Comparison of ENCODE assay signal across 1 cellular context in genomic region chr22:45863981-45864751, GRCh38.
A peak's percentile ranks its signal among the peaks of the same experiment; 100 is the strongest.
TF ChIP-seq lines count a peak whose summit lies in the region.

No MANE protein-coding gene starts in this region.

TF ChIP-seq in HEK293, 187 proteins besides CTCF, POLR2A, EP300 and RAD21 (continued from another document and continues in another):
- TF ChIP-seq, protein P1, sequence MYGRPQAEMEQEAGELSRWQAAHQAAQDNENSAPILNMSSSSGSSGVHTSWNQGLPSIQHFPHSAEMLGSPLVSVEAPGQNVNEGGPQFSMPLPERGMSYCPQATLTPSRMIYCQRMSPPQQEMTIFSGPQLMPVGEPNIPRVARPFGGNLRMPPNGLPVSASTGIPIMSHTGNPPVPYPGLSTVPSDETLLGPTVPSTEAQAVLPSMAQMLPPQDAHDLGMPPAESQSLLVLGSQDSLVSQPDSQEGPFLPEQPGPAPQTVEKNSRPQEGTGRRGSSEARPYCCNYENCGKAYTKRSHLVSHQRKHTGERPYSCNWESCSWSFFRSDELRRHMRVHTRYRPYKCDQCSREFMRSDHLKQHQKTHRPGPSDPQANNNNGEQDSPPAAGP (tag by site-specific recombination; IDR thresholded peaks at IDR 0.05) = no peak
- TF ChIP-seq ZNF561 (tag by site-specific recombination; IDR thresholded peaks at IDR 0.05; ENCODE audit: borderline replicate concordance) (no peak), MYNN (tag by site-specific recombination; IDR thresholded peaks at IDR 0.05; ENCODE audit: borderline replicate concordance) (peak; percentile 95), EGR2 (tag by site-specific recombination; IDR thresholded peaks at IDR 0.05; ENCODE audit: low read depth) (peak; percentile 48; the same call in 1 of the 2 replicates), ZNF211 (tag by site-specific recombination; IDR thresholded peaks at IDR 0.05; ENCODE audit: low read depth) (no peak), ZNF624 (tag by site-specific recombination; IDR thresholded peaks at IDR 0.05) (no peak), ZFHX2 (tag by site-specific recombination; conservative IDR thresholded peaks at IDR 0.05) (0 out of 2 replicates have a peak, but pooled peaks have one; percentile 47), ZNF280C (tag by site-specific recombination; IDR thresholded peaks at IDR 0.05) (no peak), SP2 (tag by site-specific recombination; IDR thresholded peaks at IDR 0.05) (0 out of 2 replicates have a peak, but pooled peaks have one; percentile 8), ZNF596 (tag by site-specific recombination; IDR thresholded peaks at IDR 0.05) (no peak), HOXC10 (CRISPR knock-in tag; IDR thresholded peaks at IDR 0.05) (no peak), KLF7 (tag by site-specific recombination; IDR thresholded peaks at IDR 0.05; ENCODE audit: borderline replicate concordance) (no peak), ZNF121 (tag by site-specific recombination; IDR thresholded peaks at IDR 0.05) (no peak), ZIC2 (tag by site-specific recombination; IDR thresholded peaks at IDR 0.05) (0 out of 2 replicates have a peak, but pooled peaks have one; percentile 17), ZNF544 (tag by site-specific recombination; IDR thresholded peaks at IDR 0.05) (no peak), ZNF24 (tag by site-specific recombination; IDR thresholded peaks at IDR 0.05) (no peak), ZNF558 (tag by site-specific recombination; IDR thresholded peaks at IDR 0.05) (no peak), ZEB2 (tag by site-specific recombination; IDR thresholded peaks at IDR 0.05) (no peak), ZNF600 (tag by site-specific recombination; IDR thresholded peaks at IDR 0.05) (no peak), TSHZ1 (tag by site-specific recombination; IDR thresholded peaks at IDR 0.05; ENCODE audit: borderline replicate concordance) (no peak), ZNF580 (tag by site-specific recombination; IDR thresholded peaks at IDR 0.05) (no peak), ZNF426 (tag by site-specific recombination; IDR thresholded peaks at IDR 0.05) (no peak), KLF8 (tag by site-specific recombination; IDR thresholded peaks at IDR 0.05) (no peak), ZNF10 (tag by site-specific recombination; IDR thresholded peaks at IDR 0.05) (0 out of 2 replicates have a peak, but pooled peaks have one; percentile 16), ZNF571 (tag by site-specific recombination; IDR thresholded peaks at IDR 0.05) (no peak), TRIM28 (IDR thresholded peaks at IDR 0.05; ENCODE audit: borderline replicate concordance, low read length) (no peak), ZSCAN16 (tag by site-specific recombination; IDR thresholded peaks at IDR 0.05) (no peak), ZNF133 (tag by site-specific recombination; IDR thresholded peaks at IDR 0.05) (no peak), ZNF416 (tag by site-specific recombination; IDR thresholded peaks at IDR 0.05) (no peak), ZNF239 (tag by site-specific recombination; IDR thresholded peaks at IDR 0.05) (no peak), ZNF266 (tag by site-specific recombination; IDR thresholded peaks at IDR 0.05; ENCODE audit: low read depth) (no peak), ZNF747 (tag by site-specific recombination; IDR thresholded peaks at IDR 0.05) (no peak), ZNF514 (tag by site-specific recombination; IDR thresholded peaks at IDR 0.05) (no peak), ZNF214 (tag by site-specific recombination; IDR thresholded peaks at IDR 0.05; ENCODE audit: borderline replicate concordance) (no peak), ZBTB8A (tag by site-specific recombination; IDR thresholded peaks at IDR 0.05) (0 out of 2 replicates have a peak, but pooled peaks have one; percentile 15), ZNF350 (tag by site-specific recombination; IDR thresholded peaks at IDR 0.05) (no peak), ZNF837 (tag by site-specific recombination; IDR thresholded peaks at IDR 0.05) (no peak), MZF1 (tag by site-specific recombination; IDR thresholded peaks at IDR 0.05; ENCODE audit: borderline replicate concordance) (no peak), ZNF488 (tag by site-specific recombination; IDR thresholded peaks at IDR 0.05) (no peak), ZNF677 (tag by site-specific recombination; IDR thresholded peaks at IDR 0.05) (no peak), RBAK (tag by site-specific recombination; IDR thresholded peaks at IDR 0.05) (no peak), ZNF19 (tag by site-specific recombination; IDR thresholded peaks at IDR 0.05; ENCODE audit: low read depth) (no peak), ZFP37 (tag by site-specific recombination; IDR thresholded peaks at IDR 0.05) (no peak), ZNF391 (tag by site-specific recombination; IDR thresholded peaks at IDR 0.05; ENCODE audit: borderline replicate concordance, low read depth) (no peak), ZNF768 (tag by site-specific recombination; IDR thresholded peaks at IDR 0.05) (no peak), IKZF3 (tag by site-specific recombination; IDR thresholded peaks at IDR 0.05) (no peak), ZNF433 (tag by site-specific recombination; IDR thresholded peaks at IDR 0.05; ENCODE audit: low read depth) (no peak), ZNF341 (tag by site-specific recombination; IDR thresholded peaks at IDR 0.05; ENCODE audit: low read depth) (no peak), KLF1 (tag by site-specific recombination; IDR thresholded peaks at IDR 0.05) (no peak), BCL11A (tag by site-specific recombination; IDR thresholded peaks at IDR 0.05; ENCODE audit: low read depth) (no peak), GFI1B (tag by site-specific recombination; IDR thresholded peaks at IDR 0.05) (no peak), ZNF660 (tag by site-specific recombination; IDR thresholded peaks at IDR 0.05) (no peak), BCL11B (tag by site-specific recombination; IDR thresholded peaks at IDR 0.05; ENCODE audit: low read depth) (no peak), ZNF48 (tag by site-specific recombination; IDR thresholded peaks at IDR 0.05) (no peak), ZNF362 (tag by site-specific recombination; IDR thresholded peaks at IDR 0.05) (no peak), GLI2 (tag by site-specific recombination; IDR thresholded peaks at IDR 0.05; ENCODE audit: borderline replicate concordance, low read depth) (no peak), ZNF843 (tag by site-specific recombination; IDR thresholded peaks at IDR 0.05) (no peak)
- TF ChIP-seq, protein P2, sequence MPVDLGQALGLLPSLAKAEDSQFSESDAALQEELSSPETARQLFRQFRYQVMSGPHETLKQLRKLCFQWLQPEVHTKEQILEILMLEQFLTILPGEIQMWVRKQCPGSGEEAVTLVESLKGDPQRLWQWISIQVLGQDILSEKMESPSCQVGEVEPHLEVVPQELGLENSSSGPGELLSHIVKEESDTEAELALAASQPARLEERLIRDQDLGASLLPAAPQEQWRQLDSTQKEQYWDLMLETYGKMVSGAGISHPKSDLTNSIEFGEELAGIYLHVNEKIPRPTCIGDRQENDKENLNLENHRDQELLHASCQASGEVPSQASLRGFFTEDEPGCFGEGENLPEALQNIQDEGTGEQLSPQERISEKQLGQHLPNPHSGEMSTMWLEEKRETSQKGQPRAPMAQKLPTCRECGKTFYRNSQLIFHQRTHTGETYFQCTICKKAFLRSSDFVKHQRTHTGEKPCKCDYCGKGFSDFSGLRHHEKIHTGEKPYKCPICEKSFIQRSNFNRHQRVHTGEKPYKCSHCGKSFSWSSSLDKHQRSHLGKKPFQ (tag by site-specific recombination; IDR thresholded peaks at IDR 0.05) = no peak
- TF ChIP-seq, protein P3, sequence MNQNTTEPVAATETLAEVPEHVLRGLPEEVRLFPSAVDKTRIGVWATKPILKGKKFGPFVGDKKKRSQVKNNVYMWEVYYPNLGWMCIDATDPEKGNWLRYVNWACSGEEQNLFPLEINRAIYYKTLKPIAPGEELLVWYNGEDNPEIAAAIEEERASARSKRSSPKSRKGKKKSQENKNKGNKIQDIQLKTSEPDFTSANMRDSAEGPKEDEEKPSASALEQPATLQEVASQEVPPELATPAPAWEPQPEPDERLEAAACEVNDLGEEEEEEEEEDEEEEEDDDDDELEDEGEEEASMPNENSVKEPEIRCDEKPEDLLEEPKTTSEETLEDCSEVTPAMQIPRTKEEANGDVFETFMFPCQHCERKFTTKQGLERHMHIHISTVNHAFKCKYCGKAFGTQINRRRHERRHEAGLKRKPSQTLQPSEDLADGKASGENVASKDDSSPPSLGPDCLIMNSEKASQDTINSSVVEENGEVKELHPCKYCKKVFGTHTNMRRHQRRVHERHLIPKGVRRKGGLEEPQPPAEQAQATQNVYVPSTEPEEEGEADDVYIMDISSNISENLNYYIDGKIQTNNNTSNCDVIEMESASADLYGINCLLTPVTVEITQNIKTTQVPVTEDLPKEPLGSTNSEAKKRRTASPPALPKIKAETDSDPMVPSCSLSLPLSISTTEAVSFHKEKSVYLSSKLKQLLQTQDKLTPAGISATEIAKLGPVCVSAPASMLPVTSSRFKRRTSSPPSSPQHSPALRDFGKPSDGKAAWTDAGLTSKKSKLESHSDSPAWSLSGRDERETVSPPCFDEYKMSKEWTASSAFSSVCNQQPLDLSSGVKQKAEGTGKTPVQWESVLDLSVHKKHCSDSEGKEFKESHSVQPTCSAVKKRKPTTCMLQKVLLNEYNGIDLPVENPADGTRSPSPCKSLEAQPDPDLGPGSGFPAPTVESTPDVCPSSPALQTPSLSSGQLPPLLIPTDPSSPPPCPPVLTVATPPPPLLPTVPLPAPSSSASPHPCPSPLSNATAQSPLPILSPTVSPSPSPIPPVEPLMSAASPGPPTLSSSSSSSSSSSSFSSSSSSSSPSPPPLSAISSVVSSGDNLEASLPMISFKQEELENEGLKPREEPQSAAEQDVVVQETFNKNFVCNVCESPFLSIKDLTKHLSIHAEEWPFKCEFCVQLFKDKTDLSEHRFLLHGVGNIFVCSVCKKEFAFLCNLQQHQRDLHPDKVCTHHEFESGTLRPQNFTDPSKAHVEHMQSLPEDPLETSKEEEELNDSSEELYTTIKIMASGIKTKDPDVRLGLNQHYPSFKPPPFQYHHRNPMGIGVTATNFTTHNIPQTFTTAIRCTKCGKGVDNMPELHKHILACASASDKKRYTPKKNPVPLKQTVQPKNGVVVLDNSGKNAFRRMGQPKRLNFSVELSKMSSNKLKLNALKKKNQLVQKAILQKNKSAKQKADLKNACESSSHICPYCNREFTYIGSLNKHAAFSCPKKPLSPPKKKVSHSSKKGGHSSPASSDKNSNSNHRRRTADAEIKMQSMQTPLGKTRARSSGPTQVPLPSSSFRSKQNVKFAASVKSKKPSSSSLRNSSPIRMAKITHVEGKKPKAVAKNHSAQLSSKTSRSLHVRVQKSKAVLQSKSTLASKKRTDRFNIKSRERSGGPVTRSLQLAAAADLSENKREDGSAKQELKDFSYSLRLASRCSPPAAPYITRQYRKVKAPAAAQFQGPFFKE (tag by site-specific recombination; IDR thresholded peaks at IDR 0.05; ENCODE audit: borderline replicate concordance) = no peak
